In genomic region chr16:17345043-17345442, GRCh38 we compare ENCODE assay signal across 12 cellular contexts.
DNase-seq lines count a peak whose midpoint lies in the region; ATAC-seq and TF ChIP-seq lines count a peak whose summit lies in the region.
"Had no signal": no experiment of that assay in that cellular context is flagged by ENCODE, and none has a peak within 500 bp of the region (broad histone marks: within the 10 kb centered on the region; RNA-seq: fewer than 3 reads in every experiment).

No MANE protein-coding gene starts in this region.

- no peaks in the 10 kb centered on the region for H3K27me3 ChIP-seq in mesenchymal stem cell (ENCODE audit: control insufficient read depth in 1 of 2, insufficient read depth in 1 of 2, low read length in 2 of 2)
- H3K27me3 ChIP-seq in vagina: no peaks in the 10 kb centered on the region
- no peaks in the 10 kb centered on the region for H3K27me3 ChIP-seq in hepatocyte
- H3K27me3 ChIP-seq in HAP-1 (ENCODE audit: low read depth): no peaks in the 10 kb centered on the region

- H3K27me3 Mint-ChIP-seq in activated naive CD8-positive, alpha-beta T cell treated with anti-CD3 and anti-CD28 coated beads, Interleukin-2, amount 10 ng/mL, durations not matched to agents 7 days and 5 days: no peaks in the 10 kb centered on the region
- H3K27me3 Mint-ChIP-seq: memory B cell had no signal

- peak overlapping the region; percentile 52 for H3K4me3 Mint-ChIP-seq in activated naive CD8-positive, alpha-beta T cell treated with anti-CD3 and anti-CD28 coated beads, Interleukin-2, amount 10 ng/mL, durations not matched to agents 7 days and 5 days

- no peaks in the 10 kb centered on the region for H3K9me2 ChIP-seq in hepatocyte (replicated peaks; ENCODE audit: insufficient read depth)

- peak overlapping the region; percentile 11 for H3K9ac ChIP-seq in mesenchymal stem cell (ENCODE audit: low read length)

- H2AFZ ChIP-seq in mesenchymal stem cell (ENCODE audit: low read depth, low read length) (no peak overlapping the region), hepatocyte (no peak overlapping the region)

- H2BK15ac ChIP-seq in mesenchymal stem cell (ENCODE audit: low read depth, poor library complexity, severe bottlenecking): no peak overlapping the region

- H3K4me3 ChIP-seq in mesenchymal stem cell (ENCODE audit: insufficient read depth in 1 of 2, low read depth in 1 of 2, low read length in 2 of 2): no peak overlapping the region
- H3K4me3 ChIP-seq in vagina: no peak overlapping the region
- H3K4me3 ChIP-seq in hepatocyte: no peak overlapping the region
- no peak overlapping the region for H3K4me3 ChIP-seq in HAP-1
- H3K4me3 ChIP-seq: skin epidermis had no signal

- intact Hi-C loops in vagina (cut with DNase I): no loop called here

- DNase-seq in stimulated activated CD4-positive, alpha-beta T cell treated with anti-CD3 and anti-CD28 coated beads, Interleukin-15, amount 100 ng/mL, for 24 hours: peak; percentile 28
- DNase-seq in stimulated activated CD4-positive, alpha-beta T cell treated with anti-CD3 and anti-CD28 coated beads, Interleukin-12 subunit alpha, Interleukin-12 subunit beta, amount 100 ng/mL, for 4 hours: no peak
- DNase-seq in activated naive CD8-positive, alpha-beta T cell treated with anti-CD3 and anti-CD28 coated beads, Interleukin-2, amount 10 ng/mL, durations not matched to agents 7 days and 5 days: no peak
- DNase-seq in mesenchymal stem cell (no peak), vagina (ENCODE audit: extremely low spot score in 2 of 2) (no peak), hepatocyte (ENCODE audit: low spot score) (no peak), HAP-1 (ENCODE audit: low spot score in 2 of 2) (no peak), medulla oblongata (ENCODE audit: extremely low spot score) (no peak)
- DNase-seq: foreskin melanocyte, NCI-H1092 had no signal

- in situ Hi-C loops in HAP-1 (cut with MboI; ENCODE audit: low sequenced_read_pairs): no loop called here

- no peak for TF ChIP-seq POLR2A in vagina (IDR thresholded peaks at IDR 0.05)

- H3K4ac ChIP-seq in mesenchymal stem cell (ENCODE audit: low read depth in 1 of 2, low read length in 2 of 2): no peak overlapping the region

- whole genome bisulfite sequencing in mesenchymal stem cell: 55% methylated on average over 5 of the region's 5 CpGs
- 86% methylated on average over 5 of the region's 5 CpGs for WGBS in hepatocyte (ENCODE audit: low lambda C conversion rate, missing lambda C conversion rate)

- H2BK12ac ChIP-seq in mesenchymal stem cell (ENCODE audit: low read length in 2 of 2): no peak overlapping the region

- peaks cover 23% of the 10 kb centered on the region for H3K36me3 Mint-ChIP-seq in activated naive CD8-positive, alpha-beta T cell treated with anti-CD3 and anti-CD28 coated beads, Interleukin-2, amount 10 ng/mL, durations not matched to agents 7 days and 5 days

- no peaks in the 10 kb centered on the region for H3K79me1 ChIP-seq in mesenchymal stem cell (replicated peaks; ENCODE audit: low read length, poor library complexity, severe bottlenecking)

- H3K23ac ChIP-seq in mesenchymal stem cell (ENCODE audit: low read length in 2 of 2): no peak overlapping the region

- POLR2A ChIA-PET in activated naive CD8-positive, alpha-beta T cell treated with anti-CD3 and anti-CD28 coated beads, Interleukin-2, amount 10 ng/mL, durations not matched to agents 7 days and 5 days (lab: Charles Lee): interaction anchor here (1.0 to 6.8 kb wide), 6 partner anchors 15 to 1457 kb away, joined by 3 to 216 read pairs (median 4); no protein-coding TSS in a partner anchor

- no peak overlapping the region for H4K91ac ChIP-seq in mesenchymal stem cell (ENCODE audit: low read length)

- H2BK120ac ChIP-seq in mesenchymal stem cell (ENCODE audit: low read depth, low read length): no peak overlapping the region

- no peak overlapping the region for H3K18ac ChIP-seq in mesenchymal stem cell (ENCODE audit: low read depth in 1 of 2, low read length in 2 of 2)

- no peak for ATAC-seq in activated naive CD8-positive, alpha-beta T cell treated with anti-CD3 and anti-CD28 coated beads, Interleukin-2, amount 10 ng/mL, durations not matched to agents 7 days and 5 days (ENCODE audit: low read depth)

- H3K36me3 ChIP-seq in mesenchymal stem cell (ENCODE audit: control insufficient read depth in 1 of 2, insufficient read depth in 2 of 2, low read depth in 1 of 2, low read length in 2 of 2) (peaks cover 0 to 7% of the 10 kb centered on the region in 2 experiments), vagina (no peaks in the 10 kb centered on the region), hepatocyte (replicated peaks; ENCODE audit: insufficient read depth, low read depth) (no peaks in the 10 kb centered on the region), HAP-1 (replicated peaks) (no peaks in the 10 kb centered on the region)

- H3K27ac Mint-ChIP-seq in activated naive CD8-positive, alpha-beta T cell treated with anti-CD3 and anti-CD28 coated beads, Interleukin-2, amount 10 ng/mL, durations not matched to agents 7 days and 5 days: peak overlapping the region; percentile 87
- H3K27ac Mint-ChIP-seq: memory B cell had no signal

- no peak overlapping the region for H3K4me2 ChIP-seq in mesenchymal stem cell (ENCODE audit: low read length, poor library complexity, severe bottlenecking)
- no peak overlapping the region for H3K4me2 ChIP-seq in hepatocyte

- no peaks in the 10 kb centered on the region for H3K9me3 ChIP-seq in mesenchymal stem cell (ENCODE audit: control insufficient read depth, low read length)
- H3K9me3 ChIP-seq in vagina: no peaks in the 10 kb centered on the region
- no peaks in the 10 kb centered on the region for H3K9me3 ChIP-seq in hepatocyte (ENCODE audit: low read depth)
- H3K9me3 ChIP-seq in HAP-1: no peaks in the 10 kb centered on the region

- no peak overlapping the region for H2AK5ac ChIP-seq in mesenchymal stem cell (ENCODE audit: low read length, severe bottlenecking)

- no peaks in the 10 kb centered on the region for H3K9me3 Mint-ChIP-seq in activated naive CD8-positive, alpha-beta T cell treated with anti-CD3 and anti-CD28 coated beads, Interleukin-2, amount 10 ng/mL, durations not matched to agents 7 days and 5 days
- H3K9me3 Mint-ChIP-seq: memory B cell had no signal

- peaks cover 2% of the 10 kb centered on the region for H4K20me1 ChIP-seq in hepatocyte (ENCODE audit: insufficient read depth, poor library complexity, severe bottlenecking)

- H3K4me1 ChIP-seq in mesenchymal stem cell (ENCODE audit: control insufficient read depth, insufficient read depth, low read depth, low read length) (no peaks in the 10 kb centered on the region), vagina (peaks cover 71% of the 10 kb centered on the region), hepatocyte (ENCODE audit: insufficient read depth) (peaks cover 10% of the 10 kb centered on the region), HAP-1 (no peaks in the 10 kb centered on the region)

- H3K14ac ChIP-seq in mesenchymal stem cell (ENCODE audit: low read length in 2 of 2): no peak overlapping the region

- H3K27ac ChIP-seq in mesenchymal stem cell (ENCODE audit: low read length, poor library complexity, severe bottlenecking): no peak overlapping the region
- peak overlapping the region; percentile 7 for H3K27ac ChIP-seq in vagina
- no peak overlapping the region for H3K27ac ChIP-seq in hepatocyte

- H3K79me2 ChIP-seq in hepatocyte: no peaks in the 10 kb centered on the region

- peaks cover 84% of the 10 kb centered on the region for H3K4me1 Mint-ChIP-seq in activated naive CD8-positive, alpha-beta T cell treated with anti-CD3 and anti-CD28 coated beads, Interleukin-2, amount 10 ng/mL, durations not matched to agents 7 days and 5 days

- H4K8ac ChIP-seq in mesenchymal stem cell (ENCODE audit: low read length): no peak overlapping the region

- H2BK5ac ChIP-seq in mesenchymal stem cell (ENCODE audit: low read depth, low read length, poor library complexity, severe bottlenecking): no peak overlapping the region

- TF ChIP-seq CTCF in vagina (IDR thresholded peaks at IDR 0.05) (no peak), hepatocyte (IDR thresholded peaks at IDR 0.05; ENCODE audit: poor library complexity) (no peak)
